Comparison of ENCODE assay signal across 20 cellular contexts in the genomic region with DNA sequence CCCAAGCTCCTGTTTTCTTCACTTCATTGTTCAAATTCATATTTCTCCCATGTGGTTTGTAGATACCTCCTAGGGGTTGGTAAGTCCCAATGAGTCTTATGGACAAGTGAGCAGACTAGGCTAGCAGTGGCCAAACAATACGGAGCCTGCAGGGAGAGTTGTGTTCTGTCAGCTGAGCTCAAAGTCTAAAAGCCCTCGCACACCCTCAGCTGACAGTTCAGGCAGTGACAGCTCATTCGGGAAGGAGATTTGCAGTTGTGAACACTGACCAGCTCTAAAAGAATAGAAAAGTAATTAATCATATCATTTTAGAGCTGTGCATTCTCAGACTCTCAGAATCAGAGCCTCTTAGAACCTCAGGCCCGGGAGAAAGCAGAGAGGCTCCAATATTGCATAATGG.
DNase-seq lines count a peak whose midpoint lies in the region; FAIRE-seq and TF ChIP-seq lines count a peak whose summit lies in the region.
"Had no signal": no experiment of that assay in that cellular context is flagged by ENCODE, and none has a peak within 500 bp of the region (broad histone marks: within the 10 kb centered on the region; RNA-seq: fewer than 3 reads in every experiment).

No MANE protein-coding gene starts in this region.

- DNase-seq in left ventricle myocardium inferior (no peak), right atrium auricular region (ENCODE audit: low spot score) (no peak), keratinocyte (ENCODE audit: low read depth, low spot score) (no peak), osteoblast (ENCODE audit: insufficient read length, low spot score, missing footprints) (no peak), NCI-H748 (lab: John Stamatoyannopoulos, UW; ENCODE audit: unreplicated experiment) (no peak), AG20443 (ENCODE audit: low spot score) (no peak), NCI-H2196 treated with DMSO at 0.1 percent for 48 hours (lab: John Stamatoyannopoulos, UW; ENCODE audit: unreplicated experiment) (no peak)
- DNase-seq in activated CD8-positive, alpha-beta memory T cell treated with anti-CD3 and anti-CD28 coated beads, Interleukin-2, amount 50 U/mL, for 48 hours = no peak
- DNase-seq: activated CD4-positive, alpha-beta memory T cell treated with anti-CD3 and anti-CD28 coated beads, Interleukin-2, amount 10 ng/mL, durations not matched to agents 7 days and 5 days; activated naive CD4-positive, alpha-beta T cell treated with Interleukin-2 at 50 U/mL for 16 hours; activated T-cell treated with anti-CD3 and anti-CD28 coated beads, Interleukin-2, amount 50 U/mL, for 1 hour; effector memory CD8-positive, alpha-beta T cell; NCI-H1105 treated with DMSO at 0.1 percent for 48 hours; NCI-H526 treated with DMSO at 0.1 percent for 48 hours; stimulated activated naive B cell treated with anti-CD40 and anti-IgM and Interleukin-4, amounts not matched to agents 10 μg/mL and 1 μg/mL and 100 μg/mL, for 72 hours; WERI-Rb-1 had no signal

- H3K4me2 ChIP-seq in keratinocyte (ENCODE audit: control insufficient read depth, extremely low read depth, insufficient read depth, low read depth, low read length) (no peak overlapping the region), osteoblast (ENCODE audit: insufficient read depth, low read length) (no peak overlapping the region)
- H3K4me2 ChIP-seq: BLaER1 treated with 17β-estradiol and CSF1 and Interleukin-3, amounts not matched to agents 10 nM and 100 nM; neural progenitor cell had no signal

- H2AFZ ChIP-seq in keratinocyte (ENCODE audit: control insufficient read depth, low read length) (no peak overlapping the region), osteoblast (ENCODE audit: low read length) (no peak overlapping the region)
- H2AFZ ChIP-seq: neural progenitor cell had no signal

- H3K9me1 ChIP-seq in keratinocyte (ENCODE audit: control insufficient read depth, extremely low read depth, insufficient read depth, low read length) = no peaks in the 10 kb centered on the region

- intact Hi-C loops in left ventricle myocardium inferior (cut with micrococcal nuclease) = no loop called here

- no peak overlapping the region for H3K4me3 ChIP-seq in left ventricle myocardium inferior
- H3K4me3 ChIP-seq in right atrium auricular region = no peak overlapping the region
- H3K4me3 ChIP-seq in keratinocyte (ENCODE audit: control insufficient read depth in 2 of 3, extremely low read depth in 1 of 3, insufficient read depth in 2 of 3, low read depth in 1 of 3, low read length in 3 of 3) = no peak overlapping the region
- H3K4me3 ChIP-seq in osteoblast (ENCODE audit: insufficient read depth, low read length) = no peak overlapping the region
- H3K4me3 ChIP-seq: BLaER1 treated with 17β-estradiol and CSF1 and Interleukin-3, amounts not matched to agents 10 nM and 100 nM; neural progenitor cell; tibial nerve had no signal

- H3K79me2 ChIP-seq in keratinocyte (ENCODE audit: control insufficient read depth, insufficient read depth, low read length) (no peaks in the 10 kb centered on the region), osteoblast (ENCODE audit: insufficient read depth, low read length) (no peaks in the 10 kb centered on the region)

- no peaks in the 10 kb centered on the region for H3K9me3 ChIP-seq in left ventricle myocardium inferior (replicated peaks)
- H3K9me3 ChIP-seq in right atrium auricular region = no peaks in the 10 kb centered on the region
- no peaks in the 10 kb centered on the region for H3K9me3 ChIP-seq in keratinocyte (ENCODE audit: control insufficient read depth, low read depth, low read length)
- no peaks in the 10 kb centered on the region for H3K9me3 ChIP-seq in osteoblast (ENCODE audit: low read depth, low read length)
- H3K9me3 ChIP-seq: BLaER1 treated with 17β-estradiol and CSF1 and Interleukin-3, amounts not matched to agents 10 nM and 100 nM; tibial nerve had no signal

- no peaks in the 10 kb centered on the region for H3K27me3 ChIP-seq in left ventricle myocardium inferior (ENCODE audit: low read depth)
- H3K27me3 ChIP-seq in right atrium auricular region = no peaks in the 10 kb centered on the region
- no peaks in the 10 kb centered on the region for H3K27me3 ChIP-seq in keratinocyte (ENCODE audit: control insufficient read depth, extremely low read depth, insufficient read depth, low read length)
- H3K27me3 ChIP-seq in osteoblast (ENCODE audit: insufficient read depth, low read length) = no peaks in the 10 kb centered on the region
- H3K27me3 ChIP-seq: BLaER1 treated with 17β-estradiol and CSF1 and Interleukin-3, amounts not matched to agents 10 nM and 100 nM; neural progenitor cell; tibial nerve had no signal

- H4K20me1 ChIP-seq in keratinocyte (ENCODE audit: control insufficient read depth, extremely low read depth, insufficient read depth, low read length) (no peaks in the 10 kb centered on the region), osteoblast (ENCODE audit: insufficient read depth, low read length) (no peaks in the 10 kb centered on the region)
- H4K20me1 ChIP-seq: BLaER1 treated with 17β-estradiol and CSF1 and Interleukin-3, amounts not matched to agents 10 nM and 100 nM had no signal

- no peaks in the 10 kb centered on the region for H3K36me3 ChIP-seq in left ventricle myocardium inferior
- H3K36me3 ChIP-seq in right atrium auricular region = no peaks in the 10 kb centered on the region
- H3K36me3 ChIP-seq in keratinocyte (ENCODE audit: control insufficient read depth in 2 of 2, extremely low read depth in 1 of 2, insufficient read depth in 2 of 2, low read length in 2 of 2) = no peaks in the 10 kb centered on the region
- no peaks in the 10 kb centered on the region for H3K36me3 ChIP-seq in osteoblast (ENCODE audit: insufficient read depth, low read length)
- H3K36me3 ChIP-seq: BLaER1 treated with 17β-estradiol and CSF1 and Interleukin-3, amounts not matched to agents 10 nM and 100 nM; neural progenitor cell; tibial nerve; WERI-Rb-1 had no signal

- dilution Hi-C loops in keratinocyte (cut with MboI; ENCODE audit: extremely low pct_ligation_motif_present, low sequenced_read_pairs) = no loop called here

- FAIRE-seq in keratinocyte (lab: Jason Lieb, UNC) = no peak
- FAIRE-seq: H54 had no signal

- H3K27ac ChIP-seq in left ventricle myocardium inferior (replicated peaks) (peak overlapping the region; percentile 51), right atrium auricular region (peak overlapping the region in 1 of 2 donors; percentile 72), keratinocyte (ENCODE audit: control insufficient read depth, insufficient read depth, low read length) (no peak overlapping the region), osteoblast (ENCODE audit: low read depth, low read length) (peak overlapping the region; percentile 90)
- H3K27ac ChIP-seq: BLaER1 treated with 17β-estradiol and CSF1 and Interleukin-3, amounts not matched to agents 10 nM and 100 nM; neural progenitor cell; tibial nerve; WERI-Rb-1 had no signal

- TF ChIP-seq CTCF in left ventricle myocardium inferior (IDR thresholded peaks at IDR 0.05; ENCODE audit: borderline replicate concordance) = no peak
- TF ChIP-seq CTCF in right atrium auricular region (IDR thresholded peaks at IDR 0.05) = no peak
- TF ChIP-seq CTCF in keratinocyte (optimal IDR thresholded peaks at IDR 0.05 in 1 of 3, IDR thresholded peaks at IDR 0.05 in 1 of 3, conservative IDR thresholded peaks at IDR 0.05 in 1 of 3; ENCODE audit: extremely low read depth in 1 of 3, insufficient read depth in 2 of 3, low read length in 3 of 3) = no peak
- TF ChIP-seq CTCF in osteoblast (IDR thresholded peaks at IDR 0.05; ENCODE audit: extremely low read depth, low read depth, low read length) = no peak

- peak overlapping the region; percentile 24 for H3K9ac ChIP-seq in keratinocyte (ENCODE audit: control insufficient read depth, extremely low read depth, insufficient read depth, low read length)
- H3K9ac ChIP-seq: BLaER1 treated with 17β-estradiol and CSF1 and Interleukin-3, amounts not matched to agents 10 nM and 100 nM; neural progenitor cell had no signal

- H3K4me1 ChIP-seq in left ventricle myocardium inferior (peaks cover 63% of the 10 kb centered on the region), right atrium auricular region (peaks cover 0 to 42% of the 10 kb centered on the region in 2 donors), keratinocyte (ENCODE audit: control insufficient read depth, extremely low read depth, insufficient read depth, low read length) (peaks cover 63% of the 10 kb centered on the region), osteoblast (ENCODE audit: insufficient read depth, low read length) (peaks cover 48% of the 10 kb centered on the region)
